Comparison of ENCODE assay signal across 14 cellular contexts in the genomic region with DNA sequence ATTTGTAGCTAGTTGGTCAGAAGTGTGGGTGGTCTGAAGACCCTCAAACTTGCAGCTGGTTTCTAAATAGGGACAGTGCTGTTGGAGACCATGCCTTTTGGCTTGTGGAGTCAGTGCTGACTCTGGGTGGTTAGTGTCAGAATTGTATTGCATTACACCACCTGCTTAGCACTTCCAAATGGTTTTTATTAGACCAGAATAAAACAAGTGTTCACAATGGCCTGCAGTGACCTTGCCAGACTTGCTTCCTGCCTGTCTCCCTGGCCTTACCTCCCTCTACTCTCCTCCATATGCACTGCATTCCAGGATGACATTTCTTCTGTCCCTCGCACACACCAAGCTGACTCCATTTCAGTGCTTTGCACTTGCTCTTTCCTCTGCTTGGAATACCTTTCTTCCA.
DNase-seq lines count a peak whose midpoint lies in the region; ATAC-seq and TF ChIP-seq lines count a peak whose summit lies in the region.
"Had no signal": no experiment of that assay in that cellular context is flagged by ENCODE, and none has a peak within 500 bp of the region (broad histone marks: within the 10 kb centered on the region; RNA-seq: fewer than 3 reads in every experiment).

No MANE protein-coding gene starts in this region.

- H3K4me1 Mint-ChIP-seq in activated naive CD8-positive, alpha-beta T cell treated with anti-CD3 and anti-CD28 coated beads, Interleukin-2, amount 50 U/mL, for 24 hours, result peaks cover 22% of the 10 kb centered on the region
- H3K4me1 Mint-ChIP-seq in activated naive CD8-positive, alpha-beta T cell treated with anti-CD3 and anti-CD28 coated beads for 36 hours, result peaks cover 14% of the 10 kb centered on the region
- peaks cover 18% of the 10 kb centered on the region for H3K4me1 Mint-ChIP-seq in activated CD4-positive, alpha-beta T cell treated with anti-CD3 and anti-CD28 coated beads for 36 hours

- no peak for ATAC-seq in activated naive CD8-positive, alpha-beta T cell treated with anti-CD3 and anti-CD28 coated beads, Interleukin-2, amount 50 U/mL, for 24 hours
- no peak for ATAC-seq in GM19328 (IDR thresholded peaks at IDR 0.05; ENCODE audit: unreplicated experiment)
- no peak for ATAC-seq in activated CD4-positive, alpha-beta T cell treated with anti-CD3 and anti-CD28 coated beads for 36 hours

- no peak for DNase-seq in activated naive CD8-positive, alpha-beta T cell treated with anti-CD3 and anti-CD28 coated beads, Interleukin-2, amount 50 U/mL, for 24 hours
- no peak for DNase-seq in activated naive CD8-positive, alpha-beta T cell treated with anti-CD3 and anti-CD28 coated beads for 36 hours
- DNase-seq in SK-N-SH (no peak), glomerular visceral epithelial cell (ENCODE audit: extremely low spot score) (peak; percentile 13), suprapubic skin (ENCODE audit: low spot score in 2 of 2) (no peak), NCI-H2081 (lab: John Stamatoyannopoulos, UW) (no peak)
- DNase-seq in activated CD4-positive, alpha-beta T cell treated with anti-CD3 and anti-CD28 coated beads for 36 hours, result no peak
- DNase-seq: Caco-2, WERI-Rb-1 had no signal

- H3K9me2 ChIP-seq in SK-N-SH, result no peaks in the 10 kb centered on the region

- no peaks in the 10 kb centered on the region for H3K79me2 ChIP-seq in SK-N-SH (ENCODE audit: insufficient read depth)

- TF ChIP-seq POLR2A in suprapubic skin (IDR thresholded peaks at IDR 0.05), result no peak

- no peaks in the 10 kb centered on the region for H3K36me3 ChIP-seq in SK-N-SH (replicated peaks in 1 of 2; ENCODE audit: control insufficient read depth in 1 of 2, insufficient read depth in 2 of 2, low read length in 1 of 2)
- H3K36me3 ChIP-seq in suprapubic skin, result no peaks in the 10 kb centered on the region
- H3K36me3 ChIP-seq: neutrophil, WERI-Rb-1 had no signal

- 68% methylated on average over 1 of the region's 1 CpG for WGBS in SK-N-SH (ENCODE audit: low lambda C conversion rate)
- WGBS in suprapubic skin, result 96% methylated on average over 1 of the region's 1 CpG

- H3K27ac Mint-ChIP-seq in activated naive CD8-positive, alpha-beta T cell treated with anti-CD3 and anti-CD28 coated beads, Interleukin-2, amount 50 U/mL, for 24 hours, result peak overlapping the region; percentile 24
- H3K27ac Mint-ChIP-seq in activated naive CD8-positive, alpha-beta T cell treated with anti-CD3 and anti-CD28 coated beads for 36 hours, result no peak overlapping the region
- H3K27ac Mint-ChIP-seq in activated CD4-positive, alpha-beta T cell treated with anti-CD3 and anti-CD28 coated beads for 36 hours, result no peak overlapping the region
- H3K27ac Mint-ChIP-seq: activated naive CD4-positive, alpha-beta T cell treated with anti-CD3 and anti-CD28 coated beads, Interleukin-2, amount 10 ng/mL, durations not matched to agents 7 days and 5 days had no signal

- H3K36me3 Mint-ChIP-seq in activated naive CD8-positive, alpha-beta T cell treated with anti-CD3 and anti-CD28 coated beads, Interleukin-2, amount 50 U/mL, for 24 hours (ENCODE audit: low read depth), result no peaks in the 10 kb centered on the region
- H3K36me3 Mint-ChIP-seq in activated naive CD8-positive, alpha-beta T cell treated with anti-CD3 and anti-CD28 coated beads for 36 hours, result no peaks in the 10 kb centered on the region
- H3K36me3 Mint-ChIP-seq in activated CD4-positive, alpha-beta T cell treated with anti-CD3 and anti-CD28 coated beads for 36 hours (ENCODE audit: low read depth), result no peaks in the 10 kb centered on the region
- H3K36me3 Mint-ChIP-seq: activated CD8-positive, alpha-beta memory T cell treated with anti-CD3 and anti-CD28 coated beads, Interleukin-2, amount 10 ng/mL, durations not matched to agents 7 days and 5 days; activated naive CD4-positive, alpha-beta T cell treated with anti-CD3 and anti-CD28 coated beads, Interleukin-2, amount 10 ng/mL, durations not matched to agents 7 days and 5 days had no signal

- no peaks in the 10 kb centered on the region for H3K9me3 Mint-ChIP-seq in activated naive CD8-positive, alpha-beta T cell treated with anti-CD3 and anti-CD28 coated beads, Interleukin-2, amount 50 U/mL, for 24 hours
- H3K9me3 Mint-ChIP-seq in activated naive CD8-positive, alpha-beta T cell treated with anti-CD3 and anti-CD28 coated beads for 36 hours, result no peaks in the 10 kb centered on the region
- H3K9me3 Mint-ChIP-seq in activated CD4-positive, alpha-beta T cell treated with anti-CD3 and anti-CD28 coated beads for 36 hours (ENCODE audit: low read depth), result no peaks in the 10 kb centered on the region
- H3K9me3 Mint-ChIP-seq: activated naive CD4-positive, alpha-beta T cell treated with anti-CD3 and anti-CD28 coated beads, Interleukin-2, amount 10 ng/mL, durations not matched to agents 7 days and 5 days had no signal

- peak overlapping the region; percentile 69 for H3K4me2 ChIP-seq in SK-N-SH

- peaks cover 30% of the 10 kb centered on the region for H3F3A ChIP-seq in SK-N-SH (replicated peaks; ENCODE audit: insufficient read depth)

- no peak overlapping the region for H3K4me3 Mint-ChIP-seq in activated naive CD8-positive, alpha-beta T cell treated with anti-CD3 and anti-CD28 coated beads, Interleukin-2, amount 50 U/mL, for 24 hours
- H3K4me3 Mint-ChIP-seq in activated naive CD8-positive, alpha-beta T cell treated with anti-CD3 and anti-CD28 coated beads for 36 hours, result no peak overlapping the region
- no peak overlapping the region for H3K4me3 Mint-ChIP-seq in activated CD4-positive, alpha-beta T cell treated with anti-CD3 and anti-CD28 coated beads for 36 hours
- H3K4me3 Mint-ChIP-seq: activated CD8-positive, alpha-beta memory T cell treated with anti-CD3 and anti-CD28 coated beads, Interleukin-2, amount 10 ng/mL, durations not matched to agents 7 days and 5 days; activated naive CD4-positive, alpha-beta T cell treated with anti-CD3 and anti-CD28 coated beads, Interleukin-2, amount 10 ng/mL, durations not matched to agents 7 days and 5 days had no signal

- no peaks in the 10 kb centered on the region for H4K20me1 ChIP-seq in SK-N-SH (ENCODE audit: insufficient read depth)

- TF ChIP-seq CTCF in SK-N-SH (IDR thresholded peaks at IDR 0.05) (no peak), suprapubic skin (IDR thresholded peaks at IDR 0.05) (no peak)

- peak overlapping the region; percentile 94 to 99 for H3K27ac ChIP-seq in SK-N-SH (ENCODE audit: low read depth in 2 of 2, low read length in 1 of 2)
- H3K27ac ChIP-seq in suprapubic skin, result peak overlapping the region; percentile 13
- H3K27ac ChIP-seq: A549, neutrophil, WERI-Rb-1 had no signal

- no peak for TF ChIP-seq RAD21 in SK-N-SH (IDR thresholded peaks at IDR 0.05; ENCODE audit: low read length)

- H3K4me1 ChIP-seq in SK-N-SH (ENCODE audit: control insufficient read depth in 1 of 2, insufficient read depth in 2 of 2, low read depth in 1 of 2, low read length in 1 of 2) (peaks cover 33 to 47% of the 10 kb centered on the region in 2 experiments), suprapubic skin (peaks cover 32% of the 10 kb centered on the region)
- H3K4me1 ChIP-seq: Caco-2 had no signal

- CTCF ChIA-PET in SK-N-SH (lab: Yijun Ruan, JAX), result interaction anchor here (1.2 to 3.1 kb wide), 4 partner anchors 16 to 30 kb away, joined by 3 to 13 read pairs (median 4); no protein-coding TSS in a partner anchor
- CTCF ChIA-PET in activated CD4-positive, alpha-beta T cell treated with anti-CD3 and anti-CD28 coated beads for 36 hours (lab: Charles Lee), result interaction anchor here (0.9 to 1.5 kb wide), 4 partner anchors 18 to 379 kb away, joined by 3 to 4 read pairs (median 3); no protein-coding TSS in a partner anchor

- no peak overlapping the region for H2AFZ ChIP-seq in SK-N-SH (ENCODE audit: low read depth)

- H3K27me3 ChIP-seq in SK-N-SH (ENCODE audit: insufficient read depth) (no peaks in the 10 kb centered on the region), suprapubic skin (no peaks in the 10 kb centered on the region)
- H3K27me3 ChIP-seq: neutrophil had no signal

- peak overlapping the region in 1 of 2 experiments; percentile 7; a peak in 2 of 4 replicates for H3K4me3 ChIP-seq in SK-N-SH (ENCODE audit: low read depth in 2 of 2, low read length in 1 of 2)
- H3K4me3 ChIP-seq in suprapubic skin, result no peak overlapping the region
- H3K4me3 ChIP-seq: A549 had no signal

- H3K9me3 ChIP-seq in SK-N-SH (no peaks in the 10 kb centered on the region), suprapubic skin (no peaks in the 10 kb centered on the region)
- H3K9me3 ChIP-seq: A549, Caco-2, neutrophil had no signal

- peak overlapping the region; percentile 67 for H3K9ac ChIP-seq in SK-N-SH

- POLR2A ChIA-PET in SK-N-SH (lab: Yijun Ruan, JAX), result no interaction called here
- POLR2A ChIA-PET in activated CD4-positive, alpha-beta T cell treated with anti-CD3 and anti-CD28 coated beads for 36 hours (lab: Charles Lee), result interaction anchor here (0.8 to 1.1 kb wide), 2 partner anchors 45 to 80 kb away, joined by 3 to 4 read pairs; no protein-coding TSS in a partner anchor

- intact Hi-C loops in activated CD4-positive, alpha-beta T cell treated with anti-CD3 and anti-CD28 coated beads for 36 hours (cut with DNase I, micrococcal nuclease), result loop anchor here in 1 of 2 experiments (5.0 kb wide), 1 partner anchor 79 kb away; no protein-coding TSS in a partner anchor

- TF ChIP-seq EP300 in SK-N-SH (IDR thresholded peaks at IDR 0.05; ENCODE audit: borderline replicate concordance in 1 of 2, low read depth in 1 of 2, low read length in 1 of 2) (0 out of 4 replicates have a peak, but pooled peaks of 1 of the 2 experiments have one; percentile 15), suprapubic skin (IDR thresholded peaks at IDR 0.05) (no peak)

- peaks cover 4% of the 10 kb centered on the region for H3K27me3 Mint-ChIP-seq in activated naive CD8-positive, alpha-beta T cell treated with anti-CD3 and anti-CD28 coated beads, Interleukin-2, amount 50 U/mL, for 24 hours
- peaks cover 9% of the 10 kb centered on the region for H3K27me3 Mint-ChIP-seq in activated naive CD8-positive, alpha-beta T cell treated with anti-CD3 and anti-CD28 coated beads for 36 hours
- H3K27me3 Mint-ChIP-seq in activated CD4-positive, alpha-beta T cell treated with anti-CD3 and anti-CD28 coated beads for 36 hours, result peaks cover 6% of the 10 kb centered on the region

TF ChIP-seq in SK-N-SH, 30 proteins besides CTCF, POLR2A, EP300 and RAD21:
- TF ChIP-seq RXRA (IDR thresholded peaks at IDR 0.05; ENCODE audit: borderline replicate concordance, low read depth) (peak; percentile 59; the same call in 1 of the 2 replicates), MEF2A (IDR thresholded peaks at IDR 0.05; ENCODE audit: borderline replicate concordance, low read depth) (peak; percentile 27; the same call in 1 of the 2 replicates), NFIC (IDR thresholded peaks at IDR 0.05; ENCODE audit: borderline replicate concordance) (peak; percentile 16; the same call in 1 of the 2 replicates), MAX (IDR thresholded peaks at IDR 0.05; ENCODE audit: low read depth) (0 out of 2 replicates have a peak, but pooled peaks have one; percentile 28), SMC3 (IDR thresholded peaks at IDR 0.05; ENCODE audit: low read depth, low read length) (no peak), TCF12 (IDR thresholded peaks at IDR 0.05) (peak; percentile 81), FOXJ3 (CRISPR knock-in tag; IDR thresholded peaks at IDR 0.05) (no peak)
